ENCODE assay signal across 8 cellular contexts in genomic region chr7:107150375-107151073, GRCh38. TPM values are rescaled to one million over a fixed set of nuclear protein-coding genes. Genes with fewer than 3 reads are reported as not detected.
DNase-seq lines count a peak whose midpoint lies in the region; ATAC-seq and TF ChIP-seq lines count a peak whose summit lies in the region.

No MANE protein-coding gene starts in this region.

- H3K36me3 Mint-ChIP-seq in GM23338 (ENCODE audit: low read depth) (peaks cover 3% of the 10 kb centered on the region), mesothelial cell of epicardium (no peaks in the 10 kb centered on the region)
- H3K36me3 Mint-ChIP-seq in activated CD4-positive, alpha-beta T cell treated with anti-CD3 and anti-CD28 coated beads, Interleukin-2, amount 10 ng/mL, durations not matched to agents 7 days and 5 days (ENCODE audit: low read depth): no peaks in the 10 kb centered on the region

- no peaks in the 10 kb centered on the region for H3F3A ChIP-seq in GM23338 (replicated peaks; ENCODE audit: low read depth)

- H3K4me1 ChIP-seq in GM23338 (ENCODE audit: insufficient read depth): peaks cover 20% of the 10 kb centered on the region

- POLR2A ChIA-PET in activated CD4-positive, alpha-beta T cell treated with anti-CD3 and anti-CD28 coated beads, Interleukin-2, amount 10 ng/mL, durations not matched to agents 7 days and 5 days (lab: Charles Lee): interaction anchor here (0.6 kb wide), 1 partner anchor 148 kb away, joined by 10 read pairs; no protein-coding TSS in a partner anchor

- H2AFZ ChIP-seq in GM23338: no peak overlapping the region

- CTCF ChIA-PET in activated CD4-positive, alpha-beta T cell treated with anti-CD3 and anti-CD28 coated beads, Interleukin-2, amount 10 ng/mL, durations not matched to agents 7 days and 5 days (lab: Charles Lee): interaction anchor here (0.6 to 1.1 kb wide), 5 partner anchors 12 to 390 kb away, joined by 3 to 5 read pairs (median 4); partner anchors contain the start of gene HBP1

- no peaks in the 10 kb centered on the region for H3K9me2 ChIP-seq in GM23338 (ENCODE audit: insufficient read depth)

- no peak overlapping the region for H3K4me3 Mint-ChIP-seq in GM23338
- H3K4me3 Mint-ChIP-seq in activated CD4-positive, alpha-beta T cell treated with anti-CD3 and anti-CD28 coated beads, Interleukin-2, amount 10 ng/mL, durations not matched to agents 7 days and 5 days: no peak overlapping the region
- H3K4me3 Mint-ChIP-seq in mesothelial cell of epicardium: no peak overlapping the region

- H3K9me3 Mint-ChIP-seq in GM23338 (no peaks in the 10 kb centered on the region), mesothelial cell of epicardium (no peaks in the 10 kb centered on the region)
- H3K9me3 Mint-ChIP-seq in activated CD4-positive, alpha-beta T cell treated with anti-CD3 and anti-CD28 coated beads, Interleukin-2, amount 10 ng/mL, durations not matched to agents 7 days and 5 days: no peaks in the 10 kb centered on the region

- no peaks in the 10 kb centered on the region for H4K20me1 ChIP-seq in GM23338 (replicated peaks; ENCODE audit: insufficient read depth)

- H3K4me3 ChIP-seq in GM23338: no peak overlapping the region

- H3K27me3 Mint-ChIP-seq in GM23338 (ENCODE audit: insufficient read depth, low read depth, poor library complexity) (peaks cover 2% of the 10 kb centered on the region), mesothelial cell of epicardium (ENCODE audit: low read depth) (no peaks in the 10 kb centered on the region)
- no peaks in the 10 kb centered on the region for H3K27me3 Mint-ChIP-seq in activated CD4-positive, alpha-beta T cell treated with anti-CD3 and anti-CD28 coated beads, Interleukin-2, amount 10 ng/mL, durations not matched to agents 7 days and 5 days

- TF ChIP-seq CTCF in GM23338 (conservative IDR thresholded peaks at IDR 0.05; ENCODE audit: low read depth in 2 of 2) (peak; percentile 66 to 84), mesothelial cell of epicardium (IDR thresholded peaks at IDR 0.05; ENCODE audit: unreplicated experiment) (peak; percentile 90)

- no peak for ATAC-seq in GM23338
- no peak for ATAC-seq in GM19324 (IDR thresholded peaks at IDR 0.05; ENCODE audit: low FRiP score, unreplicated experiment)

- H3K4me2 ChIP-seq in GM23338: no peak overlapping the region

- no peaks in the 10 kb centered on the region for H3K36me3 ChIP-seq in GM23338 (ENCODE audit: insufficient read depth)

- DNase-seq in A172 (ENCODE audit: low spot score): peak; percentile 64
- peak; percentile 72 for DNase-seq in GM23338 (ENCODE audit: low spot score)
- peak; percentile 51 to 70 for DNase-seq in NCI-H446 (lab: John Stamatoyannopoulos, UW)
- DNase-seq in activated CD4-positive, alpha-beta T cell treated with anti-CD3 and anti-CD28 coated beads, Interleukin-2, amount 10 ng/mL, durations not matched to agents 7 days and 5 days: peak; percentile 84
- peak; percentile 70 to 79 for DNase-seq in dermis microvascular lymphatic vessel endothelial cell (ENCODE audit: low read depth in 2 of 2)
- DNase-seq in mesothelial cell of epicardium (ENCODE audit: low spot score in 2 of 2, unreplicated experiment in 2 of 2): peak; percentile 53 to 78
- peak; percentile 53 for DNase-seq in stimulated activated CD8-positive, alpha-beta memory T cell treated with anti-CD3 and anti-CD28 coated beads, Interleukin-4, amount 100 ng/mL, for 24 hours (ENCODE audit: low read depth)

- no peaks in the 10 kb centered on the region for H3K27me3 ChIP-seq in GM23338 (ENCODE audit: insufficient read depth)

- no peaks in the 10 kb centered on the region for H3K79me2 ChIP-seq in GM23338 (replicated peaks; ENCODE audit: insufficient read depth)

- no peak overlapping the region for H3K27ac Mint-ChIP-seq in GM23338
- no peak overlapping the region for H3K27ac Mint-ChIP-seq in activated CD4-positive, alpha-beta T cell treated with anti-CD3 and anti-CD28 coated beads, Interleukin-2, amount 10 ng/mL, durations not matched to agents 7 days and 5 days
- no peak overlapping the region for H3K27ac Mint-ChIP-seq in mesothelial cell of epicardium

- no peak overlapping the region for H3K27ac ChIP-seq in GM23338 (ENCODE audit: low read depth)

- peaks cover 17% of the 10 kb centered on the region; the same call in 2 of the 3 replicates for H3K4me1 Mint-ChIP-seq in GM23338
- peaks cover 5% of the 10 kb centered on the region for H3K4me1 Mint-ChIP-seq in activated CD4-positive, alpha-beta T cell treated with anti-CD3 and anti-CD28 coated beads, Interleukin-2, amount 10 ng/mL, durations not matched to agents 7 days and 5 days
- H3K4me1 Mint-ChIP-seq in mesothelial cell of epicardium: peaks cover 3% of the 10 kb centered on the region

TF ChIP-seq in GM23338, 12 proteins besides CTCF, POLR2A, EP300 and RAD21 (continues in another document):
- TF ChIP-seq ZNF114 (CRISPR knock-in tag; IDR thresholded peaks at IDR 0.05) (no peak), ZNF331 (CRISPR knock-in tag; IDR thresholded peaks at IDR 0.05; ENCODE audit: low read depth) (no peak), EZH2 (IDR thresholded peaks at IDR 0.05; ENCODE audit: low read depth, unreplicated experiment) (no peak)
- TF ChIP-seq, protein P1, sequence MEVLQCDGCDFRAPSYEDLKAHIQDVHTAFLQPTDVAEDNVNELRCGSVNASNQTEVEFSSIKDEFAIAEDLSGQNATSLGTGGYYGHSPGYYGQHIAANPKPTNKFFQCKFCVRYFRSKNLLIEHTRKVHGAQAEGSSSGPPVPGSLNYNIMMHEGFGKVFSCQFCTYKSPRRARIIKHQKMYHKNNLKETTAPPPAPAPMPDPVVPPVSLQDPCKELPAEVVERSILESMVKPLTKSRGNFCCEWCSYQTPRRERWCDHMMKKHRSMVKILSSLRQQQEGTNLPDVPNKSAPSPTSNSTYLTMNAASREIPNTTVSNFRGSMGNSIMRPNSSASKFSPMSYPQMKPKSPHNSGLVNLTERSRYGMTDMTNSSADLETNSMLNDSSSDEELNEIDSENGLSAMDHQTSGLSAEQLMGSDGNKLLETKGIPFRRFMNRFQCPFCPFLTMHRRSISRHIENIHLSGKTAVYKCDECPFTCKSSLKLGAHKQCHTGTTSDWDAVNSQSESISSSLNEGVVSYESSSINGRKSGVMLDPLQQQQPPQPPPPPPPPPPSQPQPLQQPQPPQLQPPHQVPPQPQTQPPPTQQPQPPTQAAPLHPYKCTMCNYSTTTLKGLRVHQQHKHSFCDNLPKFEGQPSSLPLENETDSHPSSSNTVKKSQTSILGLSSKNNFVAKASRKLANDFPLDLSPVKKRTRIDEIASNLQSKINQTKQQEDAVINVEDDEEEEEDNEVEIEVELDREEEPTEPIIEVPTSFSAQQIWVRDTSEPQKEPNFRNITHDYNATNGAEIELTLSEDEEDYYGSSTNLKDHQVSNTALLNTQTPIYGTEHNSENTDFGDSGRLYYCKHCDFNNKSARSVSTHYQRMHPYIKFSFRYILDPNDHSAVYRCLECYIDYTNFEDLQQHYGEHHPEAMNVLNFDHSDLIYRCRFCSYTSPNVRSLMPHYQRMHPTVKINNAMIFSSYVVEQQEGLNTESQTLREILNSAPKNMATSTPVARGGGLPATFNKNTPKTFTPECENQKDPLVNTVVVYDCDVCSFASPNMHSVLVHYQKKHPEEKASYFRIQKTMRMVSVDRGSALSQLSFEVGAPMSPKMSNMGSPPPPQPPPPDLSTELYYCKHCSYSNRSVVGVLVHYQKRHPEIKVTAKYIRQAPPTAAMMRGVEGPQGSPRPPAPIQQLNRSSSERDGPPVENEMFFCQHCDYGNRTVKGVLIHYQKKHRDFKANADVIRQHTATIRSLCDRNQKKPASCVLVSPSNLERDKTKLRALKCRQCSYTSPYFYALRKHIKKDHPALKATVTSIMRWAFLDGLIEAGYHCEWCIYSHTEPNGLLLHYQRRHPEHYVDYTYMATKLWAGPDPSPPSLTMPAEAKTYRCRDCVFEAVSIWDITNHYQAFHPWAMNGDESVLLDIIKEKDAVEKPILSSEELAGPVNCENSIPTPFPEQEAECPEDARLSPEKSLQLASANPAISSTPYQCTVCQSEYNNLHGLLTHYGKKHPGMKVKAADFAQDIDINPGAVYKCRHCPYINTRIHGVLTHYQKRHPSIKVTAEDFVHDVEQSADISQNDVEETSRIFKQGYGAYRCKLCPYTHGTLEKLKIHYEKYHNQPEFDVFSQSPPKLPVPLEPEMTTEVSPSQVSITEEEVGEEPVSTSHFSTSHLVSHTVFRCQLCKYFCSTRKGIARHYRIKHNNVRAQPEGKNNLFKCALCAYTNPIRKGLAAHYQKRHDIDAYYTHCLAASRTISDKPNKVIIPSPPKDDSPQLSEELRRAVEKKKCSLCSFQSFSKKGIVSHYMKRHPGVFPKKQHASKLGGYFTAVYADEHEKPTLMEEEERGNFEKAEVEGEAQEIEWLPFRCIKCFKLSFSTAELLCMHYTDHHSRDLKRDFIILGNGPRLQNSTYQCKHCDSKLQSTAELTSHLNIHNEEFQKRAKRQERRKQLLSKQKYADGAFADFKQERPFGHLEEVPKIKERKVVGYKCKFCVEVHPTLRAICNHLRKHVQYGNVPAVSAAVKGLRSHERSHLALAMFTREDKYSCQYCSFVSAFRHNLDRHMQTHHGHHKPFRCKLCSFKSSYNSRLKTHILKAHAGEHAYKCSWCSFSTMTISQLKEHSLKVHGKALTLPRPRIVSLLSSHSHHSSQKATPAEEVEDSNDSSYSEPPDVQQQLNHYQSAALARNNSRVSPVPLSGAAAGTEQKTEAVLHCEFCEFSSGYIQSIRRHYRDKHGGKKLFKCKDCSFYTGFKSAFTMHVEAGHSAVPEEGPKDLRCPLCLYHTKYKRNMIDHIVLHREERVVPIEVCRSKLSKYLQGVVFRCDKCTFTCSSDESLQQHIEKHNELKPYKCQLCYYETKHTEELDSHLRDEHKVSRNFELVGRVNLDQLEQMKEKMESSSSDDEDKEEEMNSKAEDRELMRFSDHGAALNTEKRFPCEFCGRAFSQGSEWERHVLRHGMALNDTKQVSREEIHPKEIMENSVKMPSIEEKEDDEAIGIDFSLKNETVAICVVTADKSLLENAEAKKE (CRISPR knock-in tag; IDR thresholded peaks at IDR 0.05): no peak

RNA-seq across cellular contexts. Expression of gene HBP1, which starts 18.3 kb away (rescaled TPM):
- total RNA-seq in A172 (2014; rRNA removed; shearing (Covaris generic)): 52.7 and 66.1 TPM in 2 replicates
- total RNA-seq in GM23338 (2014; rRNA removed; shearing (Covaris generic)): 40.5 and 52.8 TPM in 2 replicates
- polyA plus RNA-seq in GM23338 (2016; fragmentation: Nextera tagmentation; extraction: Ambion mirVana): 36.0 and 37.6 TPM in 2 replicates
- 10 to 100 TPM; 34.4 to 34.8 TPM for total RNA-seq in activated CD4-positive, alpha-beta T cell treated with anti-CD3 and anti-CD28 coated beads, Interleukin-2, amount 10 ng/mL, durations not matched to agents 7 days and 5 days
- total RNA-seq in dermis microvascular lymphatic vessel endothelial cell (152 and 210 TPM in 2 replicates), mesothelial cell of epicardium (67.5 to 76.0 TPM (median 69.8 TPM) in 3 replicates)
